8 cellular contexts compared by ENCODE assay signal in the genomic region with DNA sequence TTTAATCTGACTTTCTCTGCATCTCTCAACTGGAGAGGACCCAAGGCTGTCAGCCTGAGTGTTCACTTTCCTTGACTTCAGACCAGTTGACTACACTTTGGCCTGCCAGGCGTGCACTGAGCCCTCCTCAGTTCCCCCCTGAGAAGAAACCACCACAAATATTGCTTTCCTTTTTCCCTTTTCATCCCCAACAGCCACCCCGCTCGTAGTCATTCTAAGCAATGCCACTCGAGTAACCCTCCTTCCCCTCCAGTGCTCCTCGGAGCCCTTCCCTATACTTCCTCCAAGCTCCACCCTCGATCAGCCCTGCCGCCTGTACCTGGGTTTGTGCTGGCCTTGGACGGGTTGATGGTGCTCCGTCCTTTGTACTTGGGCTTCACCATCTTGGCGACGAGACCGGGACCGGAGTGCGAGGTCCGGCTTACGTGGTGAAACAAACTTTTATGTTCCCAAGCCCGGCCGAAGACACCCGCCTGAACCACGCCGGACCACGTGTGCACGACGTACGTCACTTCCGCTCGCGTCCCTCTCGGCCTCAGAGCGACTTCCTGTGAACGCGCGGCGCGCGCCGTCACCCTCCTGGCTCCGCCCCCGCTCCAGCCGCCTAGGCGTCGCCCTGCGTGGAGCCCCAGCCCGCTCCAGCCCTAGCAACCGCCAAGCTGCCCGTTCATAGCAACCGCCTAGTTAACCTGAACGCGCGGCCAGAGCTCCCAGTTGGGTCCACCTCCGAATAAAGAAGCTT. TPM values are rescaled to one million over a fixed set of nuclear protein-coding genes. Genes with fewer than 3 reads are reported as not detected.
A peak's percentile ranks its signal among the peaks of the same experiment; 100 is the strongest.
DNase-seq lines count a peak whose midpoint lies in the region; ATAC-seq and TF ChIP-seq lines count a peak whose summit lies in the region.

GNL2 (minus strand) TSS at position 498 of the 742 bp plus-strand sequence; CDS start at position 383, 115 bp downstream.

- H3K4me3 ChIP-seq in BE2C (ENCODE audit: low read depth, low read length) (peak within 1 kb of the TSS; percentile 95), coronary artery (peak within 1 kb of the TSS; percentile 96)

- H3K9me3 Mint-ChIP-seq in activated CD4-positive, alpha-beta T cell treated with anti-CD3 and anti-CD28 coated beads, Interleukin-2, amount 10 ng/mL, durations not matched to agents 24 days and 14 days: no peaks in the 10 kb centered on the region

- H3K4me1 ChIP-seq in BE2C: peaks cover 8% of the 10 kb centered on the region; the same call in 1 of the 2 replicates

- H3K27me3 ChIP-seq in BE2C: no peaks in the 10 kb centered on the region

- peaks cover 30% of the 10 kb centered on the region for H3K36me3 Mint-ChIP-seq in activated CD4-positive, alpha-beta T cell treated with anti-CD3 and anti-CD28 coated beads, Interleukin-2, amount 10 ng/mL, durations not matched to agents 24 days and 14 days (ENCODE audit: low read depth)

- peak within 1 kb of the TSS; percentile 74 to 84 for H3K27ac ChIP-seq in coronary artery

- H3K9me3 ChIP-seq in BE2C: no peaks in the 10 kb centered on the region

- peaks cover 16% of the 10 kb centered on the region for H3K36me3 ChIP-seq in BE2C

- ATAC-seq in HG03460 (IDR thresholded peaks at IDR 0.05; ENCODE audit: unreplicated experiment) (peak; percentile 91), left colon (peak; percentile 100)

- no peak for TF ChIP-seq CTCF in BE2C (IDR thresholded peaks at IDR 0.05; ENCODE audit: low read depth, low read length)
- no peak for TF ChIP-seq CTCF in coronary artery (IDR thresholded peaks at IDR 0.05)

- DNase-seq in BE2C (peak; percentile 93), GM19240 (ENCODE audit: insufficient read length, low spot score) (peak; percentile 98), NCI-H526 (lab: John Stamatoyannopoulos, UW) (peak; percentile 97 to 100), coronary artery (ENCODE audit: low spot score) (peak; percentile 98), left colon (peak; percentile 96 to 99)
- DNase-seq in activated CD4-positive, alpha-beta T cell treated with anti-CD3 and anti-CD28 coated beads, Interleukin-2, amount 10 ng/mL, durations not matched to agents 24 days and 14 days: peak; percentile 99
- DNase-seq in stimulated activated CD4-positive, alpha-beta T cell treated with anti-CD3 and anti-CD28 coated beads, Interleukin-1b, Interleukin-23, amount 100 ng/mL, for 48 hours: peak; percentile 97

- H3K27me3 Mint-ChIP-seq in activated CD4-positive, alpha-beta T cell treated with anti-CD3 and anti-CD28 coated beads, Interleukin-2, amount 10 ng/mL, durations not matched to agents 24 days and 14 days: peaks cover 6% of the 10 kb centered on the region

- H3K27ac Mint-ChIP-seq in activated CD4-positive, alpha-beta T cell treated with anti-CD3 and anti-CD28 coated beads, Interleukin-2, amount 10 ng/mL, durations not matched to agents 24 days and 14 days: peak within 1 kb of the TSS; percentile 96

- peaks cover 26% of the 10 kb centered on the region for H3K4me1 Mint-ChIP-seq in activated CD4-positive, alpha-beta T cell treated with anti-CD3 and anti-CD28 coated beads, Interleukin-2, amount 10 ng/mL, durations not matched to agents 24 days and 14 days

- intact Hi-C loops in activated CD4-positive, alpha-beta T cell treated with anti-CD3 and anti-CD28 coated beads, Interleukin-2, amount 10 ng/mL, durations not matched to agents 24 days and 14 days (cut with micrococcal nuclease): loop anchor here (1.0 to 2.0 kb wide), 5 partner anchors 21 to 264 kb away; partner anchors contain the start of genes MTF1, SNIP1 and ZC3H12A
- intact Hi-C loops in left colon (cut with DNase I, micrococcal nuclease): loop anchor here in 1 of 2 donors (5.0 kb wide), 1 partner anchor 87 kb away; no protein-coding TSS in a partner anchor

- H3K4me3 Mint-ChIP-seq in activated CD4-positive, alpha-beta T cell treated with anti-CD3 and anti-CD28 coated beads, Interleukin-2, amount 10 ng/mL, durations not matched to agents 24 days and 14 days: peak within 1 kb of the TSS; percentile 99

RNA-seq across cellular contexts. Expression of gene GNL2, which starts in this region (rescaled TPM):
- 44.4 TPM for polyA plus RNA-seq in BE2C (2012; ENCODE audit: insufficient read depth, insufficient read length, low read depth)
- 109 and 110 TPM in 2 replicates for total RNA-seq in activated CD4-positive, alpha-beta T cell treated with anti-CD3 and anti-CD28 coated beads, Interleukin-2, amount 10 ng/mL, durations not matched to agents 24 days and 14 days
- total RNA-seq in left colon: 10 to 100 TPM; 29.9 to 35.1 TPM

Comparison
In these comparisons a context has a peak if more than half of its experiments do, and no peak if none do; other contexts are left out.
1. Peak in every context shown above with its lines: DNase-seq, ATAC-seq, H3K4me3 ChIP-seq and H3K27ac ChIP-seq.